8 cellular contexts compared by ENCODE assay signal in the genomic region with DNA sequence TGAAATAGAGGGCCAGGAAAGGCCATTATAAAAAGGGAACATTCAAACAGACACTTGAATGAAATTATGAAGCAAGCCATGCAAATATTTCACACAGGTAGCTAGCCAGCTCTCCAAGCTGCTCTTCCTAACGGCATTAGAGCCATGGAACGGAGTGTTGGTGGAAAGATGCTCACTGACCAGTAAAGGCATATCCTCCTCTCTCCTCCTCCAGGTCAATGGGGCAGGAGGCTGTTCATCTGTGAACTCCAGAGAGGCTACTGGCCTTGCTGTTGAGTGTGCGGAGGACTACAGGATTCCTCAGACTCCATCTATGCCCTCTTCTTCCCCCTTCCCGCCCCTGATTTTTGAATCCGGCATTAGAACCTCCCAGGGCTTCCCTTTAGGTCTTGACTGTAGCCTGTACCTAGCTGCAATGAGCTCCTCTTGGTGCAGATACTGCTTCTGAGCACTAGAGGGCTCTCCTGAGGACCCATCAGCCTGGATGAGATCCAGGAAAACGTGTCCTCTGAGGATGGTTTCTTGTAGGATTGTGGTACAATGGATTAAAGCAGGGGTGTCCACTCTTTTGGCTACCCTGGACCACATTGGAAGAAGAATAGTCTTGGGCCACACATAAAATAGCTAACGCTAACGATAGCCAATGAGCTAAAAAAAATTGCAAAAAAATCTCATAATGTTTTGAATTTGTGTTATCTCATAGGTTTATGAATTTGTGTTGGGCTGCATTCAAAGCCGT.
DNase-seq lines count a peak whose midpoint lies in the region; ATAC-seq and TF ChIP-seq lines count a peak whose summit lies in the region.

No MANE protein-coding gene starts in this region.

- in situ Hi-C loops in T47D (cut with HindIII; ENCODE audit: low pct_unique_long_range_greater_than_20kb, low sequenced_read_pairs): no loop called here

- DNase-seq in DMS 273 (lab: John Stamatoyannopoulos, UW; ENCODE audit: unreplicated experiment): peak; percentile 89
- DNase-seq in RPMI8226: peak; percentile 66
- peak; percentile 65 to 83 for DNase-seq in T47D (ENCODE audit: low read depth in 1 of 2, low spot score in 1 of 2)
- peak; percentile 82 for DNase-seq in inferior parietal cortex (ENCODE audit: extremely low spot score)
- DNase-seq in stimulated activated CD4-positive, alpha-beta T cell treated with anti-CD3 and anti-CD28 coated beads, Interleukin-4, amount 100 ng/mL, for 24 hours: peak; percentile 17
- DNase-seq in effector CD4-positive, alpha-beta T cell: no peak

- peak; percentile 85 for TF ChIP-seq CTCF in LNCAP (IDR thresholded peaks at IDR 0.05)

- ATAC-seq in GM21515 (IDR thresholded peaks at IDR 0.05; ENCODE audit: unreplicated experiment): peak; percentile 91
